Comparison of ENCODE assay signal across 16 cellular contexts in genomic region chr13:36807616-36808015, GRCh38. TPM values are rescaled to one million over a fixed set of nuclear protein-coding genes. Genes with fewer than 3 reads are reported as not detected.
DNase-seq lines count a peak whose midpoint lies in the region; ATAC-seq and TF ChIP-seq lines count a peak whose summit lies in the region.
"Had no signal": no experiment of that assay in that cellular context is flagged by ENCODE, and none has a peak within 500 bp of the region (broad histone marks: within the 10 kb centered on the region; RNA-seq: fewer than 3 reads in every experiment).

No MANE protein-coding gene starts in this region.

- in situ Hi-C loops in SK-MEL-5 (cut with HindIII; ENCODE audit: low pct_unique_long_range_greater_than_20kb, low sequenced_read_pairs) = no loop called here

- no peaks in the 10 kb centered on the region for H3K4me1 Mint-ChIP-seq in type B pancreatic cell (ENCODE audit: unreplicated experiment)
- H3K4me1 Mint-ChIP-seq: CD4-positive, CD25-positive, alpha-beta regulatory T cell had no signal

- H3K36me3 Mint-ChIP-seq in type B pancreatic cell = no peaks in the 10 kb centered on the region
- H3K36me3 Mint-ChIP-seq: CD4-positive, CD25-positive, alpha-beta regulatory T cell had no signal

- peak overlapping the region; percentile 91 for H3K27ac Mint-ChIP-seq in type B pancreatic cell
- H3K27ac Mint-ChIP-seq: CD4-positive, CD25-positive, alpha-beta regulatory T cell; IgD-negative memory B cell had no signal

- DNase-seq in SK-MEL-5 (ENCODE audit: low read depth, low spot score) (peak; percentile 68), myocyte (ENCODE audit: low read depth) (peak; percentile 13), type B pancreatic cell (ENCODE audit: extremely low spot score, unreplicated experiment) (no peak), GOT3 (lab: John Stamatoyannopoulos, UW) (no peak), NCI-H69 (lab: John Stamatoyannopoulos, UW) (no peak)
- no peak for DNase-seq in effector CD8-positive, alpha-beta T cell (lab: John Stamatoyannopoulos, UW)
- DNase-seq: ACHN; BE2C; C1 segment of cervical spinal cord; Caco-2; CD4-positive, CD25-positive, alpha-beta regulatory T cell; H9 had no signal

- no peak overlapping the region for H3K4me3 Mint-ChIP-seq in type B pancreatic cell
- H3K4me3 Mint-ChIP-seq: CD4-positive, CD25-positive, alpha-beta regulatory T cell; H9; IgD-negative memory B cell had no signal

- H3K27me3 Mint-ChIP-seq in type B pancreatic cell = no peaks in the 10 kb centered on the region

- no peaks in the 10 kb centered on the region for H3K9me3 Mint-ChIP-seq in type B pancreatic cell
- H3K9me3 Mint-ChIP-seq: H9, IgD-negative memory B cell had no signal

- TF ChIP-seq CTCF in type B pancreatic cell (conservative IDR thresholded peaks at IDR 0.05) = no peak

- ATAC-seq in esophagus mucosa (peak; percentile 51), GM21723 (IDR thresholded peaks at IDR 0.05; ENCODE audit: unreplicated experiment) (no peak)
- ATAC-seq: HepG2 had no signal

RNA-seq across cellular contexts. Expression of gene RFXAP, which starts 11.4 kb away (rescaled TPM):
- 1.1 and 1.2 TPM in 2 replicates for total RNA-seq in SK-MEL-5 (2014; rRNA removed; shearing (Covaris generic))
- 7.4 and 8.6 TPM in 2 replicates for polyA plus RNA-seq in SK-MEL-5 (2015; cell fraction: cytosol; rRNA removed)
- 19.9 and 25.4 TPM in 2 replicates for polyA plus RNA-seq in SK-MEL-5 (2015; cell fraction: nucleus; rRNA removed)
- total RNA-seq in esophagus mucosa (2.6 TPM), myocyte (1.9 and 2.1 TPM in 2 replicates), type B pancreatic cell (ENCODE audit: low replicate concordance) (7.8 and 10.5 TPM in 2 replicates)
- polyA plus RNA-seq in myocyte (2012) = 2.5 TPM

Comparison
In these comparisons a context has a peak if more than half of its experiments do, and no peak if none do; other contexts are left out.
1. DNase-seq: peak in SK-MEL-5 (single experiment) and myocyte (single experiment); none in type B pancreatic cell (single experiment), GOT3 (single experiment), effector CD8-positive, alpha-beta T cell (single experiment) and NCI-H69 (single experiment).